Comparison of ENCODE assay signal across 16 cellular contexts in genomic region chr1:55604749-55605148, GRCh38.
DNase-seq lines count a peak whose midpoint lies in the region; ATAC-seq and TF ChIP-seq lines count a peak whose summit lies in the region.
"Had no signal": no experiment of that assay in that cellular context is flagged by ENCODE, and none has a peak within 500 bp of the region (broad histone marks: within the 10 kb centered on the region; RNA-seq: fewer than 3 reads in every experiment).

No MANE protein-coding gene starts in this region.

- no peak overlapping the region for H3K27ac Mint-ChIP-seq in chondrocyte (ENCODE audit: unreplicated experiment)
- H3K27ac Mint-ChIP-seq: IgD-negative memory B cell had no signal

- peaks cover 5% of the 10 kb centered on the region for H3K9me3 Mint-ChIP-seq in chondrocyte (ENCODE audit: low read depth)

- 54 to 69% methylated on average over 3 of the region's 3 CpGs for WGBS in heart right ventricle, 2 donors
- WGBS in ovary, 3 donors, result 20 to 29% (median 24%) methylated on average over 3 of the region's 3 CpGs
- 72 to 83% methylated on average over 2 of the region's 3 CpGs for WGBS in esophagus squamous epithelium, 2 donors

- TF ChIP-seq EP300 in ovary (IDR thresholded peaks at IDR 0.05), result no peak

- ATAC-seq in heart right ventricle (peak in 7 of 8 donors; percentile 25 to 85 (median 53)), GM18867 (IDR thresholded peaks at IDR 0.05; ENCODE audit: unreplicated experiment) (no peak)
- ATAC-seq: PC-3 had no signal

- TF ChIP-seq CTCF in coronary artery (IDR thresholded peaks at IDR 0.05), result no peak
- no peak for TF ChIP-seq CTCF in heart right ventricle (IDR thresholded peaks at IDR 0.05)
- TF ChIP-seq CTCF in ovary (IDR thresholded peaks at IDR 0.05), result no peak
- no peak for TF ChIP-seq CTCF in chondrocyte (IDR thresholded peaks at IDR 0.05)
- TF ChIP-seq CTCF in esophagus squamous epithelium (IDR thresholded peaks at IDR 0.05), result no peak

- H3K4me1 ChIP-seq in heart right ventricle (peaks cover 0 to 8% (median 0%) of the 10 kb centered on the region in 9 donors), ovary (ENCODE audit: insufficient read depth) (peaks cover 9% of the 10 kb centered on the region), esophagus squamous epithelium (no peaks in the 10 kb centered on the region)

- no peaks in the 10 kb centered on the region for H3K27me3 Mint-ChIP-seq in chondrocyte (ENCODE audit: low read depth)

- peaks cover 3% of the 10 kb centered on the region for H3K36me3 Mint-ChIP-seq in chondrocyte (ENCODE audit: low read depth)
- H3K36me3 Mint-ChIP-seq: IgD-negative memory B cell had no signal

- H3K36me3 ChIP-seq in heart right ventricle, result no peaks in the 10 kb centered on the region
- H3K36me3 ChIP-seq in ovary, result no peaks in the 10 kb centered on the region
- no peaks in the 10 kb centered on the region for H3K36me3 ChIP-seq in esophagus squamous epithelium
- H3K36me3 ChIP-seq: BLaER1 treated with 17β-estradiol and CSF1 and Interleukin-3, amounts not matched to agents 10 nM and 100 nM had no signal

- H3K4me3 Mint-ChIP-seq in chondrocyte (ENCODE audit: unreplicated experiment), result no peak overlapping the region
- H3K4me3 Mint-ChIP-seq: IgD-negative memory B cell had no signal

- intact Hi-C loops in heart right ventricle (cut with DNase I) (no loop called here), ovary (cut with DNase I) (loop anchor here in 1 of 4 donors (10.0 kb wide), 1 partner anchor 110 kb away; no protein-coding TSS in a partner anchor), esophagus squamous epithelium (cut with DNase I) (no loop called here)

- H3K9me3 ChIP-seq in heart right ventricle (peaks cover 0 to 12% (median 0%) of the 10 kb centered on the region in 11 donors), ovary (no peaks in the 10 kb centered on the region), esophagus squamous epithelium (no peaks in the 10 kb centered on the region)

- no peak overlapping the region for H3K4me3 ChIP-seq in coronary artery
- no peak overlapping the region for H3K4me3 ChIP-seq in heart right ventricle
- H3K4me3 ChIP-seq in ovary, result no peak overlapping the region
- no peak overlapping the region for H3K4me3 ChIP-seq in esophagus squamous epithelium
- H3K4me3 ChIP-seq: BLaER1 treated with 17β-estradiol and CSF1 and Interleukin-3, amounts not matched to agents 10 nM and 100 nM had no signal

- no peaks in the 10 kb centered on the region for H3K27me3 ChIP-seq in heart right ventricle
- H3K27me3 ChIP-seq in ovary, result no peaks in the 10 kb centered on the region
- no peaks in the 10 kb centered on the region for H3K27me3 ChIP-seq in esophagus squamous epithelium
- H3K27me3 ChIP-seq: BLaER1 treated with 17β-estradiol and CSF1 and Interleukin-3, amounts not matched to agents 10 nM and 100 nM had no signal

- peak; percentile 56 for DNase-seq in SK-N-DZ (ENCODE audit: low spot score)
- no peak for DNase-seq in coronary artery (ENCODE audit: low spot score)
- DNase-seq in heart right ventricle, result no peak
- peak in 4 of 5 donors; percentile 23 to 44 (median 29) for DNase-seq in ovary
- DNase-seq in chondrocyte (ENCODE audit: low spot score), result no peak
- no peak for DNase-seq in esophagus squamous epithelium (lab: John Stamatoyannopoulos, UW)
- no peak for DNase-seq in NCI-H2171 treated with DMSO at 0.1 percent for 48 hours (lab: John Stamatoyannopoulos, UW)
- DNase-seq: DND-41, HCEC 1CT, Kasumi-1, NCI-H187, NCI-H69, PC-3 had no signal

- TF ChIP-seq POLR2A in ovary (IDR thresholded peaks at IDR 0.05) (no peak), esophagus squamous epithelium (IDR thresholded peaks at IDR 0.05) (no peak)

- peaks cover 2% of the 10 kb centered on the region for H3K4me1 Mint-ChIP-seq in chondrocyte (ENCODE audit: low read depth)
- H3K4me1 Mint-ChIP-seq: IgD-negative memory B cell had no signal

- H3K27ac ChIP-seq in coronary artery, result peak overlapping the region; percentile 15 to 67
- peak overlapping the region in 1 of 10 donors; percentile 15 for H3K27ac ChIP-seq in heart right ventricle
- H3K27ac ChIP-seq in ovary, result peak overlapping the region; percentile 21 to 36
- peak overlapping the region in 1 of 4 donors; percentile 59 for H3K27ac ChIP-seq in esophagus squamous epithelium
- H3K27ac ChIP-seq: BLaER1 treated with 17β-estradiol and CSF1 and Interleukin-3, amounts not matched to agents 10 nM and 100 nM had no signal

Comparison
In these comparisons a context has a peak if more than half of its experiments do, and no peak if none do; other contexts are left out.
1. DNase-seq: peak in SK-N-DZ (single experiment) and ovary (4 of 5); none in coronary artery (single experiment), heart right ventricle (0 of 2), chondrocyte (single experiment), esophagus squamous epithelium (single experiment) and NCI-H2171 treated with DMSO at 0.1 percent for 48 hours (single experiment).